8 cellular contexts compared by ENCODE assay signal in the genomic region with DNA sequence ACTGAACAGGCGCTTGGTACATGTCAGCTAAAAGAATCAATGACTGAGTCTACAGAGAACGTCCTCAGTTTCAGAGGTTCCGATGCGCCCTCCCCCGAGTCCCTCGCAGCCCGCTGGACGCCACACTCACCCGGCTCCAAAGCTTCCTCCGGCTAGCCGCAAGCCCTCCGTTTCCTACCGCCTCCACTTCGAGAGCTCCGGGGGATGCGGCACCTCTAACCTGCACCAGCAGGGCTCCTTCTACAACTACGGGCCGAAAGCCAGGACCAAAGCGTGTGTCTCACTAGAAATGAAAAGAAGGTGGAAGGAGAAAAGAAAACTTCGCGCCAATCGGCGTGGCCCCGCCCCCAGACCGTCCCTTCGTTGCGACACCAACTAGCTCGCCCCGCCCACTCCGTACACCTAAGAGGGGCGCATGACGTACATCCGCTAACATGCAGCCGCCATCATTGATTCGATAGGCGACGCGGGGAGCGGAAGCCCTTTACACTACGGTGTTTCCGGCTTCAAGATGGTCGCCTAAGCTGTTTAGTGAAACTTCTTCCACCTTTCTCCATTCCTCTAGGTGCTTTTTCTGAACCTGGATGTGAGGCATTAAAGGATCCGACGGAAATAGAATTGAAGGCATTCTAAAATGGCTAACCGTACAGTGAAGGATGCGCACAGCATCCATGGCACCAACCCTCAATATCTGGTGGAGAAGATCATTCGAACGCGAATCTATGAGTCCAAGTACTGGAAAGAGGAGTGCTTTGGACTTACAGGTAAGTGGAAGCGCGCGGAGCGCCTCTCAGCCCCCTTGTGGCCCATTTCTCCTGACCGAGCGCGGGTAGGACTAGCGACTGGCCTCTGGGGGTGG. TPM values are rescaled to one million over a fixed set of nuclear protein-coding genes. Genes with fewer than 3 reads are reported as not detected.
DNase-seq lines count a peak whose midpoint lies in the region; ATAC-seq, FAIRE-seq and TF ChIP-seq lines count a peak whose summit lies in the region.

Gene ORC1 (minus strand): TSS at position 308 of the 859 bp plus-strand sequence. CDS start 2,200 bp downstream, outside the sequence.
Gene PRPF38A (plus strand): TSS at position 487 of the 859 bp plus-strand sequence. CDS start 148 bp downstream, at position 635.

- H3K9me1 ChIP-seq in endothelial cell of umbilical vein (replicated peaks; ENCODE audit: control insufficient read depth, extremely low read depth, insufficient read depth, low read length), result no peaks in the 10 kb centered on the region

- TSS peak; percentile 78 for BruUV-seq in endothelial cell of umbilical vein (replicated peaks; lab: Mats Ljungman, UMichigan)

- no peaks in the 10 kb centered on the region for H4K20me1 ChIP-seq in OCI-LY3 (ENCODE audit: insufficient read depth, low read length)
- no peaks in the 10 kb centered on the region for H4K20me1 ChIP-seq in endothelial cell of umbilical vein (replicated peaks; ENCODE audit: control insufficient read depth, extremely low read depth, insufficient read depth, low read length)

- dilution Hi-C loops in endothelial cell of umbilical vein (cut with MboI; ENCODE audit: extremely low pct_ligation_motif_present, low sequenced_read_pairs), result no loop called here

- POLR2A ChIA-PET in endothelial cell of umbilical vein (lab: Charles Lee), result interaction anchor here (0.6 kb wide), 1 partner anchor 149 kb away, joined by 4 read pairs; the partner anchor contains the start of gene TUT4

- peak; percentile 96 for DNase-seq in DMS114 treated with DMSO at 0.1 percent for 48 hours (lab: John Stamatoyannopoulos, UW; ENCODE audit: unreplicated experiment)
- peak; percentile 70 for DNase-seq in HuH-7.5 (ENCODE audit: low spot score)
- peak; percentile 98 for DNase-seq in activated CD8-positive, alpha-beta memory T cell treated with anti-CD3 and anti-CD28 coated beads, Interleukin-2, amount 50 U/mL, for 48 hours
- peak; percentile 97 for DNase-seq in endothelial cell of umbilical vein (ENCODE audit: low read depth, low spot score)
- DNase-seq in middle frontal gyrus (ENCODE audit: extremely low spot score, low spot score), result peak; percentile 97
- DNase-seq in stimulated activated CD8-positive, alpha-beta memory T cell treated with anti-CD3 and anti-CD28 coated beads, Interleukin-2, amount 100 ng/mL, for 48 hours (ENCODE audit: low read depth in 2 of 2), result peak; percentile 96 to 98

- H3K4me3 ChIP-seq in OCI-LY3 (ENCODE audit: low read length) (peak within 1 kb of the TSS; percentile 86), endothelial cell of umbilical vein (replicated peaks in 1 of 3; ENCODE audit: insufficient read depth in 1 of 3, low read depth in 1 of 3, low read length in 3 of 3) (peak within 1 kb of the TSS; percentile 57 to 98 (median 83))

- TF ChIP-seq CTCF in OCI-LY3 (IDR thresholded peaks at IDR 0.05; ENCODE audit: low read depth, low read length) (peak; percentile 31; the same call in 1 of the 2 replicates), endothelial cell of umbilical vein (IDR thresholded peaks at IDR 0.05; ENCODE audit: extremely low read depth in 1 of 2, insufficient read depth in 1 of 2, low read depth in 1 of 2, low read length in 2 of 2) (peak; percentile 60 to 75)

- CTCF ChIA-PET in endothelial cell of umbilical vein (lab: Charles Lee), result interaction anchor here (0.6 to 4.0 kb wide), 13 partner anchors 10 to 507 kb away, joined by 3 to 27 read pairs (median 4); partner anchors contain the start of gene CC2D1B

- peak; percentile 82 for TF ChIP-seq POLR2A in endothelial cell of umbilical vein (IDR thresholded peaks at IDR 0.05; ENCODE audit: low read depth, low read length)

- H3K4me2 ChIP-seq in OCI-LY3 (ENCODE audit: low read length), result peak within 1 kb of the TSS; percentile 81
- peak within 1 kb of the TSS; percentile 99 for H3K4me2 ChIP-seq in endothelial cell of umbilical vein (ENCODE audit: insufficient read depth, low read length)

- intact Hi-C loops in endothelial cell of umbilical vein (cut with micrococcal nuclease), result loop anchor here (1.0 to 10.0 kb wide), 5 partner anchors 38 to 790 kb away; partner anchors contain the start of genes CC2D1B and CPT2

- no peaks in the 10 kb centered on the region for H3K9me3 ChIP-seq in OCI-LY3 (ENCODE audit: insufficient read depth, low read length)
- no peaks in the 10 kb centered on the region for H3K9me3 ChIP-seq in endothelial cell of umbilical vein (replicated peaks; ENCODE audit: control insufficient read depth, insufficient read depth, low read length)

- H2AFZ ChIP-seq in OCI-LY3 (ENCODE audit: low read depth, low read length), result peak within 1 kb of the TSS; percentile 83
- H2AFZ ChIP-seq in endothelial cell of umbilical vein (ENCODE audit: low read depth, low read length), result peak within 1 kb of the TSS; percentile 99

- peaks cover 44% of the 10 kb centered on the region for H3K36me3 ChIP-seq in OCI-LY3 (replicated peaks; ENCODE audit: low read depth, low read length)
- H3K36me3 ChIP-seq in endothelial cell of umbilical vein (ENCODE audit: control insufficient read depth in 2 of 2, extremely low read depth in 1 of 2, insufficient read depth in 2 of 2, low read length in 2 of 2), result peaks cover 5 to 10% of the 10 kb centered on the region in 2 experiments

- H3K27ac ChIP-seq in OCI-LY3 (ENCODE audit: low read length), result peak within 1 kb of the TSS; percentile 70
- peak within 1 kb of the TSS; percentile 98 for H3K27ac ChIP-seq in endothelial cell of umbilical vein (ENCODE audit: insufficient read depth, low read depth, low read length)

- H3K4me1 ChIP-seq in OCI-LY3 (ENCODE audit: low read length) (peaks cover 17% of the 10 kb centered on the region), endothelial cell of umbilical vein (ENCODE audit: control insufficient read depth, extremely low read depth, insufficient read depth, low read length) (peaks cover 14% of the 10 kb centered on the region)

- peaks cover 66% of the 10 kb centered on the region for H3K79me2 ChIP-seq in OCI-LY3 (ENCODE audit: low read length)
- peaks cover 39% of the 10 kb centered on the region for H3K79me2 ChIP-seq in endothelial cell of umbilical vein (ENCODE audit: control insufficient read depth, insufficient read depth, low read length)

- FAIRE-seq in endothelial cell of umbilical vein (lab: Jason Lieb, UNC), result peak; percentile 96

- peak; percentile 92 for ATAC-seq in GM21526 (IDR thresholded peaks at IDR 0.05; ENCODE audit: low FRiP score, unreplicated experiment)

- no peaks in the 10 kb centered on the region for H3K27me3 ChIP-seq in OCI-LY3 (ENCODE audit: low read depth, low read length)
- H3K27me3 ChIP-seq in endothelial cell of umbilical vein (ENCODE audit: control insufficient read depth in 2 of 2, insufficient read depth in 2 of 2, low read length in 2 of 2), result no peaks in the 10 kb centered on the region

- H3K9ac ChIP-seq in OCI-LY3 (ENCODE audit: low read length), result peak within 1 kb of the TSS; percentile 90
- H3K9ac ChIP-seq in endothelial cell of umbilical vein (replicated peaks; ENCODE audit: extremely low read depth, insufficient read depth, low read length), result peak within 1 kb of the TSS; percentile 98

TF ChIP-seq in endothelial cell of umbilical vein, 7 proteins besides CTCF, POLR2A, EP300 and RAD21:
- TF ChIP-seq GATA2 (IDR thresholded peaks at IDR 0.05; ENCODE audit: insufficient read depth, insufficient read length, low read depth, low read length) (no peak), MYC (IDR thresholded peaks at IDR 0.05; ENCODE audit: low read depth, low read length) (no peak), POLR2AphosphoS5 (IDR thresholded peaks at IDR 0.05; ENCODE audit: insufficient read depth, low read depth, low read length) (peak; percentile 77), FOS (IDR thresholded peaks at IDR 0.05; ENCODE audit: borderline replicate concordance, insufficient read depth, low read length) (peak; percentile 8)
- TF ChIP-seq, protein P1, sequence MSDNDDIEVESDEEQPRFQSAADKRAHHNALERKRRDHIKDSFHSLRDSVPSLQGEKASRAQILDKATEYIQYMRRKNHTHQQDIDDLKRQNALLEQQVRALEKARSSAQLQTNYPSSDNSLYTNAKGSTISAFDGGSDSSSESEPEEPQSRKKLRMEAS (IDR thresholded peaks at IDR 0.05; ENCODE audit: insufficient read depth, insufficient read length), result peak; percentile 46

RNA-seq across cellular contexts. Expression of gene ORC1, which starts in this region (rescaled TPM):
- total RNA-seq in endothelial cell of umbilical vein, result 11.0 and 12.0 TPM in 2 replicates
- 5.6 and 6.5 TPM in 2 replicates for polyA plus RNA-seq in endothelial cell of umbilical vein
- 8.3 and 10.6 TPM in 2 replicates for polyA plus RNA-seq in endothelial cell of umbilical vein (2011; cell fraction: cytosol; rRNA removed)
- polyA plus RNA-seq in endothelial cell of umbilical vein (2011; cell fraction: nucleus; rRNA removed), result 9.0 and 12.2 TPM in 2 replicates
- polyA plus RNA-seq in endothelial cell of umbilical vein (2012), result 3.9 and 9.1 TPM in 2 replicates
- 7.1 and 9.1 TPM in 2 replicates for polyA minus RNA-seq in endothelial cell of umbilical vein
- polyA minus RNA-seq in endothelial cell of umbilical vein (2011; cell fraction: cytosol; rRNA and poly(A)+ RNA removed), result 22.6 TPM
- 4.3 and 6.8 TPM in 2 replicates for polyA minus RNA-seq in endothelial cell of umbilical vein (2011; cell fraction: nucleus; rRNA and poly(A)+ RNA removed)

RNA-seq across cellular contexts. Expression of gene PRPF38A, which starts in this region (rescaled TPM):
- total RNA-seq in endothelial cell of umbilical vein, result 38.4 and 42.0 TPM in 2 replicates
- polyA plus RNA-seq in endothelial cell of umbilical vein, result 15.9 and 16.0 TPM in 2 replicates
- 16.8 and 21.4 TPM in 2 replicates for polyA plus RNA-seq in endothelial cell of umbilical vein (2011; cell fraction: cytosol; rRNA removed)
- polyA plus RNA-seq in endothelial cell of umbilical vein (2011; cell fraction: nucleus; rRNA removed), result 37.8 and 45.2 TPM in 2 replicates
- 22.5 and 33.4 TPM in 2 replicates for polyA plus RNA-seq in endothelial cell of umbilical vein (2012)
- 32.2 and 48.4 TPM in 2 replicates for polyA minus RNA-seq in endothelial cell of umbilical vein
- 23.1 TPM for polyA minus RNA-seq in endothelial cell of umbilical vein (2011; cell fraction: cytosol; rRNA and poly(A)+ RNA removed)
- polyA minus RNA-seq in endothelial cell of umbilical vein (2011; cell fraction: nucleus; rRNA and poly(A)+ RNA removed), result 40.2 and 51.2 TPM in 2 replicates

Comparison
In these comparisons a context has a peak if more than half of its experiments do, and no peak if none do; other contexts are left out.
1. Peak in every context shown above with its lines: DNase-seq, ATAC-seq, H3K4me3 ChIP-seq and H3K27ac ChIP-seq.